ENCODE assay signal across 18 cellular contexts in the genomic region with DNA sequence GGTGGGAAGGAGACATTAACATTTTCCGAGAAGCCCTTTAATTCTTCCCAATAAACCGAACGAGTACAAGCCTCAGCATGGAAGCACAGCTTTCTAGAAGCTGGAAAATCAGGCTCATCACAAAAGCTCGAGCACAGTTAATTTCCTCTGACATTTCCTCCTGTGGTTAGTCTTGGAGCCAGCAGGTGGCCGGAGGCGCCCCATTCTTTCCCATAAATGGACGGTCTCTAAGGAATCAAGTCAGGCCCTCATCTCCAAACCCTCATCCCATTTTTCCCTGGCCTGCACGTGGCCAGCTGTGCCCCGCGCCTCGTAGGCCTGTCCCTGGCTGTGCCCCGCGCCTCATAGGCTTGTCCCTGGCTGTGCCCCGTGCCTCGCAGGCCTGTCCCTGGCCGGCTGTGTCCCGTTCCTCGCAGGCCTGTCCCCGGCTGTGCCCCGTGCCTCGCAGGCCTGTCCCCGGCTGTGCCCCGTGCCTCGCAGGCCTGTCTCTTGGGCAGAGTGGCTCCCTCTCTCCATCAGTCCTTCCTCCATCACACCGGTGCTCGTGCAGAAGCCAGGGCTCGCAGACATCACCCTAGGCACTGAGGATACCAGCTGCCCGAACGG. TPM values are rescaled to one million over a fixed set of nuclear protein-coding genes. Genes with fewer than 3 reads are reported as not detected.
DNase-seq lines count a peak whose midpoint lies in the region; ATAC-seq, FAIRE-seq and TF ChIP-seq lines count a peak whose summit lies in the region.
"Had no signal": no experiment of that assay in that cellular context is flagged by ENCODE, and none has a peak within 500 bp of the region (broad histone marks: within the 10 kb centered on the region; RNA-seq: fewer than 3 reads in every experiment).

No MANE protein-coding gene starts in this region.

- H3K79me2 ChIP-seq in HepG2 (ENCODE audit: insufficient read depth, low read length) = no peaks in the 10 kb centered on the region

- 35% methylated on average over 29 of the region's 29 CpGs for WGBS in HepG2 (ENCODE audit: low lambda C conversion rate)
- 66% methylated on average over 6 of the region's 29 CpGs for WGBS in right lobe of liver (ENCODE audit: insufficient coverage, low coverage, low lambda C conversion rate, missing lambda C conversion rate)
- 64 to 74% methylated on average over 29 of the region's 29 CpGs for WGBS in pancreas, 2 donors

- ATAC-seq in HepG2 = peak; percentile 48
- ATAC-seq in right lobe of liver = no peak
- no peak for ATAC-seq in foreskin keratinocyte
- ATAC-seq in pancreas = no peak
- ATAC-seq in HG03565 (IDR thresholded peaks at IDR 0.05; ENCODE audit: unreplicated experiment) = no peak
- ATAC-seq: activated CD8-positive, alpha-beta memory T cell treated with anti-CD3 and anti-CD28 coated beads, Interleukin-2, amount 10 ng/mL, durations not matched to agents 7 days and 5 days; activated naive CD4-positive, alpha-beta T cell treated with anti-CD3 and anti-CD28 coated beads, Interleukin-2, amount 50 U/mL, for 72 hours had no signal

- H3K4me1 ChIP-seq in HepG2 (ENCODE audit: insufficient read depth, low read length) = peaks cover 8% of the 10 kb centered on the region; the same call in 1 of the 2 replicates
- no peaks in the 10 kb centered on the region for H3K4me1 ChIP-seq in right lobe of liver
- no peaks in the 10 kb centered on the region for H3K4me1 ChIP-seq in foreskin keratinocyte
- H3K4me1 ChIP-seq in pancreas = no peaks in the 10 kb centered on the region

- H3K9me3 ChIP-seq in HepG2 (ENCODE audit: low read length) (no peaks in the 10 kb centered on the region), right lobe of liver (no peaks in the 10 kb centered on the region), WERI-Rb-1 (ENCODE audit: severe bottlenecking) (no peaks in the 10 kb centered on the region), pancreas (no peaks in the 10 kb centered on the region)
- H3K9me3 ChIP-seq: neutrophil, upper lobe of left lung had no signal

- H4K20me1 ChIP-seq in HepG2 (ENCODE audit: insufficient read depth, low read length) = peaks cover 1% of the 10 kb centered on the region; the same call in 1 of the 2 replicates

- CTCF ChIA-PET in HepG2 (lab: Yijun Ruan, JAX; ENCODE audit: low intra/inter-chr PET ratio, low total read pairs) = interaction anchor here (1.0 to 1.5 kb wide), 2 partner anchors 102 kb away, joined by 3 to 6 read pairs; no protein-coding TSS in a partner anchor

- no peak for TF ChIP-seq POLR2A in HepG2 (IDR thresholded peaks at IDR 0.05; ENCODE audit: insufficient read depth in 1 of 2, low read depth in 2 of 2, low read length in 2 of 2)
- TF ChIP-seq POLR2A in right lobe of liver (IDR thresholded peaks at IDR 0.05) = no peak

- no peak overlapping the region for H3K9ac ChIP-seq in HepG2 (ENCODE audit: insufficient read depth, low read depth, low read length)

- H3K27ac ChIP-seq in HepG2 (ENCODE audit: extremely low read length, insufficient read depth, low read length) (no peak overlapping the region), right lobe of liver (no peak overlapping the region), WERI-Rb-1 (peak overlapping the region; percentile 37), foreskin keratinocyte (no peak overlapping the region), pancreas (no peak overlapping the region)
- H3K27ac ChIP-seq: HL-60, neutrophil, upper lobe of left lung had no signal

- peaks cover 40 to 92% of the 10 kb centered on the region in 2 experiments for H3K27me3 ChIP-seq in HepG2 (ENCODE audit: control insufficient read depth in 1 of 2, insufficient read depth in 2 of 2, low read length in 2 of 2)
- H3K27me3 ChIP-seq in right lobe of liver = no peaks in the 10 kb centered on the region
- H3K27me3 ChIP-seq in WERI-Rb-1 (ENCODE audit: insufficient read depth, low read depth, severe bottlenecking) = no peaks in the 10 kb centered on the region
- H3K27me3 ChIP-seq in foreskin keratinocyte = peaks cover 19% of the 10 kb centered on the region
- no peaks in the 10 kb centered on the region for H3K27me3 ChIP-seq in pancreas
- H3K27me3 ChIP-seq: upper lobe of left lung had no signal

- TF ChIP-seq CTCF in HepG2 (CRISPR knock-in tag; IDR thresholded peaks at IDR 0.05) (peak; percentile 39), right lobe of liver (IDR thresholded peaks at IDR 0.05) (no peak), WERI-Rb-1 (IDR thresholded peaks at IDR 0.05; ENCODE audit: low read depth, low read length) (peak; percentile 34; the same call in 1 of the 2 replicates), foreskin keratinocyte (conservative IDR thresholded peaks at IDR 0.05) (peak; percentile 43), pancreas (IDR thresholded peaks at IDR 0.05) (no peak)

- in situ Hi-C loops in HepG2 (cut with HindIII; ENCODE audit: extremely low pct_ligation_motif_present, low pct_unique_long_range_greater_than_20kb) = loop anchor here (10.0 kb wide), 1 partner anchor 86 kb away; no protein-coding TSS in a partner anchor

- H3K4me3 ChIP-seq in HepG2 (replicated peaks in 1 of 3; ENCODE audit: insufficient read depth in 1 of 3, low read depth in 2 of 3, low read length in 3 of 3) (no peak overlapping the region), right lobe of liver (no peak overlapping the region), WERI-Rb-1 (ENCODE audit: low read depth, low read length) (no peak overlapping the region), pancreas (no peak overlapping the region)
- H3K4me3 ChIP-seq: upper lobe of left lung had no signal

- TF ChIP-seq RAD21 in HepG2 (CRISPR knock-in tag; IDR thresholded peaks at IDR 0.05) = peak; percentile 25; the same call in 1 of the 2 replicates

- peak; percentile 62 for FAIRE-seq in HepG2 (lab: Jason Lieb, UNC)
- no peak for FAIRE-seq in pancreas (lab: Jason Lieb, UNC)

- no peak overlapping the region for H3K4me2 ChIP-seq in HepG2 (ENCODE audit: low read depth, low read length)

- H2AFZ ChIP-seq in HepG2 (ENCODE audit: low read length) = no peak overlapping the region

- intact Hi-C loops in HepG2 (cut with micrococcal nuclease; ENCODE audit: unreplicated experiment) = loop anchor here (5.0 kb wide), 1 partner anchor 103 kb away; no protein-coding TSS in a partner anchor
- intact Hi-C loops in right lobe of liver (cut with DNase I) = no loop called here
- intact Hi-C loops in pancreas (cut with DNase I) = loop anchor here in 1 of 3 donors (10.0 kb wide), 1 partner anchor 96 kb away; no protein-coding TSS in a partner anchor

- H3K36me3 ChIP-seq in HepG2 (replicated peaks in 1 of 2; ENCODE audit: control insufficient read depth in 1 of 2, insufficient read depth in 2 of 2, low read length in 2 of 2) = no peaks in the 10 kb centered on the region
- H3K36me3 ChIP-seq in right lobe of liver = no peaks in the 10 kb centered on the region
- H3K36me3 ChIP-seq in WERI-Rb-1 = no peaks in the 10 kb centered on the region
- H3K36me3 ChIP-seq in pancreas = no peaks in the 10 kb centered on the region
- H3K36me3 ChIP-seq: neutrophil, upper lobe of left lung had no signal

- peak; percentile 29 for DNase-seq in HepG2 (ENCODE audit: low spot score)
- no peak for DNase-seq in right lobe of liver
- no peak for DNase-seq in WERI-Rb-1
- DNase-seq in foreskin keratinocyte = no peak
- no peak for DNase-seq in pancreas
- DNase-seq in NCI-H2171 treated with DMSO at 0.1 percent for 48 hours (lab: John Stamatoyannopoulos, UW) = no peak
- no peak for DNase-seq in NCI-H1436 (lab: John Stamatoyannopoulos, UW)
- DNase-seq: activated CD8-positive, alpha-beta memory T cell treated with anti-CD3 and anti-CD28 coated beads, Interleukin-2, amount 10 ng/mL, durations not matched to agents 7 days and 5 days; head of caudate nucleus; MV-4-11; NCI-H446 treated with DMSO at 0.1 percent for 48 hours; Right ventricle myocardium superior; stimulated activated CD4-positive, alpha-beta T cell treated with anti-CD3 and anti-CD28 coated beads, Interleukin-15, amount 100 ng/mL, for 24 hours had no signal

- BruUV-seq in HepG2 (replicated peaks; lab: Mats Ljungman, UMichigan) = no TSS peak

- no peak for TF ChIP-seq EP300 in HepG2 (IDR thresholded peaks at IDR 0.05; ENCODE audit: low read depth in 2 of 2, low read length in 2 of 2)
- TF ChIP-seq EP300 in HepG2 (CRISPR knock-in tag; IDR thresholded peaks at IDR 0.05; ENCODE audit: borderline replicate concordance) = no peak

- POLR2A ChIA-PET in HepG2 (lab: Yijun Ruan, JAX) = no interaction called here

RNA-seq across cellular contexts. Expression of gene NTSR1, which starts 19.7 kb away (rescaled TPM):
- total RNA-seq in HepG2 (2016; rRNA removed; fragmentation: Illumina TruSeq; extraction: Trizol) (0.09 TPM in 1 of 2 replicates, not detected in the other), right lobe of liver (under 1 TPM in 4 of 6 experiments, not detected in 2; 0.04 to 0.74 (median 0.09) TPM), foreskin keratinocyte (2.3 and 2.8 TPM in 2 replicates), pancreas (under 1 TPM in 4 of 6 donors, not detected in 2; 0.04 to 0.12 (median 0.09) TPM)
- total RNA-seq in HepG2 (2016; cell fraction: cytosol; rRNA removed; fragmentation: Illumina TruSeq; extraction: Trizol; ENCODE audit: low read depth) = not detected in 2 replicates
- total RNA-seq in HepG2 (2016; cell fraction: insoluble cytoplasmic fraction; rRNA removed; fragmentation: Illumina TruSeq; extraction: Trizol) = 0.04 TPM in 1 of 2 replicates, not detected in the other
- total RNA-seq in HepG2 (2016; cell fraction: membrane; rRNA removed; fragmentation: Illumina TruSeq; extraction: Trizol) = 0.09 TPM in 1 of 2 replicates, not detected in the other
- 0.12 TPM in 1 of 2 replicates, not detected in the other for total RNA-seq in HepG2 (2016; cell fraction: nucleus; rRNA removed; fragmentation: Illumina TruSeq; extraction: Trizol)
- polyA plus RNA-seq in HepG2 (2011; rRNA removed) (0.12 and 0.17 TPM in 2 replicates), foreskin keratinocyte (3.1 and 3.3 TPM in 2 replicates), pancreas (under 1 TPM; 0.02 to 0.15 TPM)
- 0.09 and 0.12 TPM in 2 replicates for polyA plus RNA-seq in HepG2 (2011; cell fraction: cytosol; rRNA removed)
- polyA plus RNA-seq in HepG2 (2011; cell fraction: nucleus; rRNA removed) = 0.38 and 0.51 TPM in 2 replicates
- 0.09 and 0.19 TPM in 2 replicates for polyA plus RNA-seq in HepG2 (2012)
- not detected in 2 replicates for polyA plus RNA-seq in HepG2 (2016; cell fraction: cytosol; fragmentation: Illumina TruSeq; extraction: Trizol; ENCODE audit: low read depth)
- 0.08 TPM in 1 of 2 replicates, not detected in the other for polyA plus RNA-seq in HepG2 (2016; cell fraction: insoluble cytoplasmic fraction; fragmentation: Illumina TruSeq; extraction: Trizol; ENCODE audit: low read depth)
- 0.05 TPM in 1 of 2 replicates, not detected in the other for polyA plus RNA-seq in HepG2 (2016; cell fraction: membrane; fragmentation: Illumina TruSeq; extraction: Trizol; ENCODE audit: low read depth)
- 0.35 and 0.41 TPM in 2 replicates for polyA plus RNA-seq in HepG2 (2016; cell fraction: nucleus; fragmentation: Illumina TruSeq; extraction: Trizol; ENCODE audit: insufficient read depth, low read depth)
- polyA minus RNA-seq in HepG2 (2011; rRNA and poly(A)+ RNA removed; ENCODE audit: low replicate concordance) = 0.24 TPM in 1 of 2 replicates, not detected in the other
- polyA minus RNA-seq in HepG2 (2011; cell fraction: cytosol; rRNA and poly(A)+ RNA removed) = not detected in 2 replicates
- 0.12 and 0.13 TPM in 2 replicates for polyA minus RNA-seq in HepG2 (2011; cell fraction: nucleus; rRNA and poly(A)+ RNA removed)
- total RNA-seq: activated CD8-positive, alpha-beta memory T cell treated with anti-CD3 and anti-CD28 coated beads, Interleukin-2, amount 10 ng/mL, durations not matched to agents 7 days and 5 days; activated naive CD4-positive, alpha-beta T cell treated with anti-CD3 and anti-CD28 coated beads, Interleukin-2, amount 50 U/mL, for 72 hours; Right ventricle myocardium superior had no signal

RNA-seq across cellular contexts. Expression of gene SLCO4A1, which starts 46.7 kb away (rescaled TPM):
- total RNA-seq in HepG2 (2016; rRNA removed; fragmentation: Illumina TruSeq; extraction: Trizol) = 23.8 and 55.5 TPM in 2 replicates
- total RNA-seq in HepG2 (2016; cell fraction: cytosol; rRNA removed; fragmentation: Illumina TruSeq; extraction: Trizol; ENCODE audit: low read depth) = 21.3 and 22.4 TPM in 2 replicates
- 20.7 and 58.6 TPM in 2 replicates for total RNA-seq in HepG2 (2016; cell fraction: insoluble cytoplasmic fraction; rRNA removed; fragmentation: Illumina TruSeq; extraction: Trizol)
- 31.3 and 32.0 TPM in 2 replicates for total RNA-seq in HepG2 (2016; cell fraction: membrane; rRNA removed; fragmentation: Illumina TruSeq; extraction: Trizol)
- 55.7 and 65.4 TPM in 2 replicates for total RNA-seq in HepG2 (2016; cell fraction: nucleus; rRNA removed; fragmentation: Illumina TruSeq; extraction: Trizol)
- 91.3 and 112 TPM in 2 replicates for polyA plus RNA-seq in HepG2 (2011; rRNA removed)
- polyA plus RNA-seq in HepG2 (2011; cell fraction: cytosol; rRNA removed) = 53.2 and 96.9 TPM in 2 replicates
- 133 and 239 TPM in 2 replicates for polyA plus RNA-seq in HepG2 (2011; cell fraction: nucleus; rRNA removed)
- polyA plus RNA-seq in HepG2 (2012) = 48.1 and 97.6 TPM in 2 replicates
- polyA plus RNA-seq in HepG2 (2016; cell fraction: cytosol; fragmentation: Illumina TruSeq; extraction: Trizol; ENCODE audit: low read depth) = 14.3 and 17.6 TPM in 2 replicates
- 25.9 and 26.2 TPM in 2 replicates for polyA plus RNA-seq in HepG2 (2016; cell fraction: insoluble cytoplasmic fraction; fragmentation: Illumina TruSeq; extraction: Trizol; ENCODE audit: low read depth)
- polyA plus RNA-seq in HepG2 (2016; cell fraction: membrane; fragmentation: Illumina TruSeq; extraction: Trizol; ENCODE audit: low read depth) = 21.9 and 22.4 TPM in 2 replicates
- 114 and 125 TPM in 2 replicates for polyA plus RNA-seq in HepG2 (2016; cell fraction: nucleus; fragmentation: Illumina TruSeq; extraction: Trizol; ENCODE audit: insufficient read depth, low read depth)
- 44.0 and 104 TPM in 2 replicates for polyA minus RNA-seq in HepG2 (2011; rRNA and poly(A)+ RNA removed; ENCODE audit: low replicate concordance)
- polyA minus RNA-seq in HepG2 (2011; cell fraction: cytosol; rRNA and poly(A)+ RNA removed) = 27.7 and 39.2 TPM in 2 replicates
- polyA minus RNA-seq in HepG2 (2011; cell fraction: nucleus; rRNA and poly(A)+ RNA removed) = 31.2 and 42.4 TPM in 2 replicates
- total RNA-seq in right lobe of liver = 1 to 10 TPM in 5 of 6 experiments, under 1 TPM in 1; 0.93 to 8.8 (median 4.3) TPM
- total RNA-seq in foreskin keratinocyte = 2.3 and 2.4 TPM in 2 replicates
- polyA plus RNA-seq in foreskin keratinocyte = 1.5 and 1.9 TPM in 2 replicates
- 1 to 10 TPM; 1.2 to 5.1 (median 1.8) TPM for total RNA-seq in pancreas
- 10 to 100 TPM in 1 of 2 donors, 1 to 10 TPM in 1; 7.4 to 15.9 TPM for polyA plus RNA-seq in pancreas

Comparison
In these comparisons a context has a peak if more than half of its experiments do, and no peak if none do; other contexts are left out.
1. CTCF ChIP-seq: peak in HepG2 (single experiment), WERI-Rb-1 (single experiment) and foreskin keratinocyte (single experiment); none in right lobe of liver (0 of 4) and pancreas (0 of 4).